Comparison of ENCODE assay signal across 1 cellular context in the genomic region with DNA sequence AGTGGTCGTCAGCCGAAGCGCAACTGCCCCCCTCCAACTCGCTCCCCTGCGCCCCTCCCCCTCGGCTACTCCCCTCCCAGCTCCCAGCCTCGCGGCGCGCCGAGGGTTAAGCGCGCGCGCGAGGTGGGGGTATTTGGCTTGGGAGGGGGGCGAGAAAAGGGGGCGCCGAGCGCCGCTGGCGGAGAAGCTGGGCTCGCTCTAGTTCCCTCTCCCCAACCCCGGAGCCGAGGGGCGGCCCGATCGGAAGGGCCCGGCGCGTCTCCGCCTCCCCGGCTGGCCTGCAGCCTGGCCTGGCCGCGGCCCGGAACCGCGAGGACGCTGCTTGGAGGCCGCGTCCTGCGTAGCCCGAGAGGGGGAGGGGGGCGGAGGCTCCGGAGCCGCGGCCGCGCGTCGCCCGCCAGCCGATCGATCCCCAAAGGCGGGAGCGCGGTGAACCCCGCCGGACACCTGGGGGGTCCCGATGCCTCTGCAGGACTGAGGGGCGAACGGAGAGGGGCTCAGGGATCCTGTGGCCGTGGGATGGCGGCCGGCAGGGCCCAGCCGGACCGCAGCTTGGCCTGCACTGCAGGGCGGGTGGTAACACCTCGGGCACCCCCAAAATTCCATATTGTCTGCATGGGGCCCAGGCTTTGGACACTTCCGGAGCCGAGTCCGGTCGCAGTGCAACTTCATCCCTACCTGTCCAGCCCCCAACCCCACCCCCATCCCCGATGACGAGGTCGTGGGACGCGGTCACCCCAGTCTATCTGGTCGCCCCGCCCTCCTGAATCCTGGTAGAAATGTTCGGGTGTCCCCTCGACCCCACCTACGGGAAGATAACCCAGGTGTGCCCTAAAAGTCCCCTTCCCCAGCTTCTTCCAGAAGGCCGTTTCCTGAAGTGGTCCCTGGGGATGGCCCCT.
TF ChIP-seq lines count a peak whose summit lies in the region.

No MANE protein-coding gene starts in this region.

TF ChIP-seq in HepG2, 621 proteins besides CTCF, POLR2A, EP300 and RAD21 (continued from another document and continues in another):
- TF ChIP-seq, protein P1, sequence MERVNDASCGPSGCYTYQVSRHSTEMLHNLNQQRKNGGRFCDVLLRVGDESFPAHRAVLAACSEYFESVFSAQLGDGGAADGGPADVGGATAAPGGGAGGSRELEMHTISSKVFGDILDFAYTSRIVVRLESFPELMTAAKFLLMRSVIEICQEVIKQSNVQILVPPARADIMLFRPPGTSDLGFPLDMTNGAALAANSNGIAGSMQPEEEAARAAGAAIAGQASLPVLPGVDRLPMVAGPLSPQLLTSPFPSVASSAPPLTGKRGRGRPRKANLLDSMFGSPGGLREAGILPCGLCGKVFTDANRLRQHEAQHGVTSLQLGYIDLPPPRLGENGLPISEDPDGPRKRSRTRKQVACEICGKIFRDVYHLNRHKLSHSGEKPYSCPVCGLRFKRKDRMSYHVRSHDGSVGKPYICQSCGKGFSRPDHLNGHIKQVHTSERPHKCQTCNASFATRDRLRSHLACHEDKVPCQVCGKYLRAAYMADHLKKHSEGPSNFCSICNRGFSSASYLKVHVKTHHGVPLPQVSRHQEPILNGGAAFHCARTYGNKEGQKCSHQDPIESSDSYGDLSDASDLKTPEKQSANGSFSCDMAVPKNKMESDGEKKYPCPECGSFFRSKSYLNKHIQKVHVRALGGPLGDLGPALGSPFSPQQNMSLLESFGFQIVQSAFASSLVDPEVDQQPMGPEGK (CRISPR knock-in tag; IDR thresholded peaks at IDR 0.05) = peak; percentile 85
- TF ChIP-seq IKZF1 (IDR thresholded peaks at IDR 0.05) (no peak), ZNF614 (CRISPR knock-in tag; IDR thresholded peaks at IDR 0.05; ENCODE audit: borderline replicate concordance) (no peak), KDM6A (CRISPR knock-in tag; IDR thresholded peaks at IDR 0.05; ENCODE audit: low read depth) (no peak; the same call in 1 of the 2 replicates), NKX3-1 (CRISPR knock-in tag; IDR thresholded peaks at IDR 0.05) (no peak), SMAD1 (CRISPR knock-in tag; IDR thresholded peaks at IDR 0.05; ENCODE audit: borderline replicate concordance, low read depth) (peak; percentile 49; the same call in 1 of the 2 replicates), LCORL (IDR thresholded peaks at IDR 0.05) (0 out of 2 replicates have a peak, but pooled peaks have one; percentile 9), LCORL (CRISPR knock-in tag; IDR thresholded peaks at IDR 0.05) (peak; percentile 89), ZC3H13 (CRISPR knock-in tag; IDR thresholded peaks at IDR 0.05) (peak; percentile 77), NCOA2 (CRISPR knock-in tag; IDR thresholded peaks at IDR 0.05) (peak; percentile 45; the same call in 1 of the 2 replicates), ZMAT3 (CRISPR knock-in tag; conservative IDR thresholded peaks at IDR 0.05) (peak; percentile 92), SIN3B (IDR thresholded peaks at IDR 0.05; ENCODE audit: low read length) (no peak), SMAD3 (CRISPR knock-in tag; IDR thresholded peaks at IDR 0.05) (no peak), ZMYM2 (CRISPR knock-in tag; IDR thresholded peaks at IDR 0.05) (no peak), SP4 (CRISPR knock-in tag; IDR thresholded peaks at IDR 0.05) (no peak; the same call in 1 of the 2 replicates), ZNF703 (CRISPR knock-in tag; IDR thresholded peaks at IDR 0.05; ENCODE audit: borderline replicate concordance) (peak; percentile 63; the same call in 1 of the 2 replicates), RBAK (CRISPR knock-in tag; IDR thresholded peaks at IDR 0.05) (no peak), STAT5B (CRISPR knock-in tag; IDR thresholded peaks at IDR 0.05) (no peak), NBN (conservative IDR thresholded peaks at IDR 0.05) (no peak), GPN1 (CRISPR knock-in tag; IDR thresholded peaks at IDR 0.05; ENCODE audit: borderline replicate concordance) (no peak), NPAS2 (CRISPR knock-in tag; IDR thresholded peaks at IDR 0.05; ENCODE audit: borderline replicate concordance) (no peak), EHMT2 (IDR thresholded peaks at IDR 0.05; ENCODE audit: borderline replicate concordance, low read depth, low read length) (no peak), ATF7 (IDR thresholded peaks at IDR 0.05) (no peak), ATF7 (CRISPR knock-in tag; IDR thresholded peaks at IDR 0.05) (no peak)
- TF ChIP-seq, protein P2, sequence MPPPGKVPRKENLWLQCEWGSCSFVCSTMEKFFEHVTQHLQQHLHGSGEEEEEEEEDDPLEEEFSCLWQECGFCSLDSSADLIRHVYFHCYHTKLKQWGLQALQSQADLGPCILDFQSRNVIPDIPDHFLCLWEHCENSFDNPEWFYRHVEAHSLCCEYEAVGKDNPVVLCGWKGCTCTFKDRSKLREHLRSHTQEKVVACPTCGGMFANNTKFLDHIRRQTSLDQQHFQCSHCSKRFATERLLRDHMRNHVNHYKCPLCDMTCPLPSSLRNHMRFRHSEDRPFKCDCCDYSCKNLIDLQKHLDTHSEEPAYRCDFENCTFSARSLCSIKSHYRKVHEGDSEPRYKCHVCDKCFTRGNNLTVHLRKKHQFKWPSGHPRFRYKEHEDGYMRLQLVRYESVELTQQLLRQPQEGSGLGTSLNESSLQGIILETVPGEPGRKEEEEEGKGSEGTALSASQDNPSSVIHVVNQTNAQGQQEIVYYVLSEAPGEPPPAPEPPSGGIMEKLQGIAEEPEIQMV (CRISPR knock-in tag; IDR thresholded peaks at IDR 0.05; ENCODE audit: low read depth) = peak; percentile 76; the same call in 1 of the 2 replicates
- TF ChIP-seq, protein P3, sequence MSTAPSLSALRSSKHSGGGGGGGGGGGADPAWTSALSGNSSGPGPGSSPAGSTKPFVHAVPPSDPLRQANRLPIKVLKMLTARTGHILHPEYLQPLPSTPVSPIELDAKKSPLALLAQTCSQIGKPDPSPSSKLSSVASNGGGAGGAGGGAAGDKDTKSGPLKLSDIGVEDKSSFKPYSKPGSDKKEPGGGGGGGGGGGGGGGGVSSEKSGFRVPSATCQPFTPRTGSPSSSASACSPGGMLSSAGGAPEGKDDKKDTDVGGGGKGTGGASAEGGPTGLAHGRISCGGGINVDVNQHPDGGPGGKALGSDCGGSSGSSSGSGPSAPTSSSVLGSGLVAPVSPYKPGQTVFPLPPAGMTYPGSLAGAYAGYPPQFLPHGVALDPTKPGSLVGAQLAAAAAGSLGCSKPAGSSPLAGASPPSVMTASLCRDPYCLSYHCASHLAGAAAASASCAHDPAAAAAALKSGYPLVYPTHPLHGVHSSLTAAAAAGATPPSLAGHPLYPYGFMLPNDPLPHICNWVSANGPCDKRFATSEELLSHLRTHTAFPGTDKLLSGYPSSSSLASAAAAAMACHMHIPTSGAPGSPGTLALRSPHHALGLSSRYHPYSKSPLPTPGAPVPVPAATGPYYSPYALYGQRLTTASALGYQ (CRISPR knock-in tag; IDR thresholded peaks at IDR 0.05) = no peak; the same call in 1 of the 2 replicates
- TF ChIP-seq, protein P4, sequence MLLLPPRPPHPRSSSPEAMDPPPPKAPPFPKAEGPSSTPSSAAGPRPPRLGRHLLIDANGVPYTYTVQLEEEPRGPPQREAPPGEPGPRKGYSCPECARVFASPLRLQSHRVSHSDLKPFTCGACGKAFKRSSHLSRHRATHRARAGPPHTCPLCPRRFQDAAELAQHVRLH (CRISPR knock-in tag; IDR thresholded peaks at IDR 0.05; ENCODE audit: borderline replicate concordance, low read depth) = 0 out of 2 replicates have a peak, but pooled peaks have one; percentile 84
- TF ChIP-seq, protein P5, sequence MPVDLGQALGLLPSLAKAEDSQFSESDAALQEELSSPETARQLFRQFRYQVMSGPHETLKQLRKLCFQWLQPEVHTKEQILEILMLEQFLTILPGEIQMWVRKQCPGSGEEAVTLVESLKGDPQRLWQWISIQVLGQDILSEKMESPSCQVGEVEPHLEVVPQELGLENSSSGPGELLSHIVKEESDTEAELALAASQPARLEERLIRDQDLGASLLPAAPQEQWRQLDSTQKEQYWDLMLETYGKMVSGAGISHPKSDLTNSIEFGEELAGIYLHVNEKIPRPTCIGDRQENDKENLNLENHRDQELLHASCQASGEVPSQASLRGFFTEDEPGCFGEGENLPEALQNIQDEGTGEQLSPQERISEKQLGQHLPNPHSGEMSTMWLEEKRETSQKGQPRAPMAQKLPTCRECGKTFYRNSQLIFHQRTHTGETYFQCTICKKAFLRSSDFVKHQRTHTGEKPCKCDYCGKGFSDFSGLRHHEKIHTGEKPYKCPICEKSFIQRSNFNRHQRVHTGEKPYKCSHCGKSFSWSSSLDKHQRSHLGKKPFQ (CRISPR knock-in tag; IDR thresholded peaks at IDR 0.05; ENCODE audit: insufficient replicate concordance) = peak; percentile 24
- TF ChIP-seq, protein P6, sequence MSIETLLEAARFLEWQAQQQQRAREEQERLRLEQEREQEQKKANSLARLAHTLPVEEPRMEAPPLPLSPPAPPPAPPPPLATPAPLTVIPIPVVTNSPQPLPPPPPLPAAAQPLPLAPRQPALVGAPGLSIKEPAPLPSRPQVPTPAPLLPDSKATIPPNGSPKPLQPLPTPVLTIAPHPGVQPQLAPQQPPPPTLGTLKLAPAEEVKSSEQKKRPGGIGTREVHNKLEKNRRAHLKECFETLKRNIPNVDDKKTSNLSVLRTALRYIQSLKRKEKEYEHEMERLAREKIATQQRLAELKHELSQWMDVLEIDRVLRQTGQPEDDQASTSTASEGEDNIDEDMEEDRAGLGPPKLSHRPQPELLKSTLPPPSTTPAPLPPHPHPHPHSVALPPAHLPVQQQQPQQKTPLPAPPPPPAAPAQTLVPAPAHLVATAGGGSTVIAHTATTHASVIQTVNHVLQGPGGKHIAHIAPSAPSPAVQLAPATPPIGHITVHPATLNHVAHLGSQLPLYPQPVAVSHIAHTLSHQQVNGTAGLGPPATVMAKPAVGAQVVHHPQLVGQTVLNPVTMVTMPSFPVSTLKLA (IDR thresholded peaks at IDR 0.05) = no peak
- TF ChIP-seq, protein P7, sequence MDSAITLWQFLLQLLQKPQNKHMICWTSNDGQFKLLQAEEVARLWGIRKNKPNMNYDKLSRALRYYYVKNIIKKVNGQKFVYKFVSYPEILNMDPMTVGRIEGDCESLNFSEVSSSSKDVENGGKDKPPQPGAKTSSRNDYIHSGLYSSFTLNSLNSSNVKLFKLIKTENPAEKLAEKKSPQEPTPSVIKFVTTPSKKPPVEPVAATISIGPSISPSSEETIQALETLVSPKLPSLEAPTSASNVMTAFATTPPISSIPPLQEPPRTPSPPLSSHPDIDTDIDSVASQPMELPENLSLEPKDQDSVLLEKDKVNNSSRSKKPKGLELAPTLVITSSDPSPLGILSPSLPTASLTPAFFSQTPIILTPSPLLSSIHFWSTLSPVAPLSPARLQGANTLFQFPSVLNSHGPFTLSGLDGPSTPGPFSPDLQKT (CRISPR knock-in tag; IDR thresholded peaks at IDR 0.05; ENCODE audit: borderline replicate concordance) = no peak
- TF ChIP-seq, protein P8, sequence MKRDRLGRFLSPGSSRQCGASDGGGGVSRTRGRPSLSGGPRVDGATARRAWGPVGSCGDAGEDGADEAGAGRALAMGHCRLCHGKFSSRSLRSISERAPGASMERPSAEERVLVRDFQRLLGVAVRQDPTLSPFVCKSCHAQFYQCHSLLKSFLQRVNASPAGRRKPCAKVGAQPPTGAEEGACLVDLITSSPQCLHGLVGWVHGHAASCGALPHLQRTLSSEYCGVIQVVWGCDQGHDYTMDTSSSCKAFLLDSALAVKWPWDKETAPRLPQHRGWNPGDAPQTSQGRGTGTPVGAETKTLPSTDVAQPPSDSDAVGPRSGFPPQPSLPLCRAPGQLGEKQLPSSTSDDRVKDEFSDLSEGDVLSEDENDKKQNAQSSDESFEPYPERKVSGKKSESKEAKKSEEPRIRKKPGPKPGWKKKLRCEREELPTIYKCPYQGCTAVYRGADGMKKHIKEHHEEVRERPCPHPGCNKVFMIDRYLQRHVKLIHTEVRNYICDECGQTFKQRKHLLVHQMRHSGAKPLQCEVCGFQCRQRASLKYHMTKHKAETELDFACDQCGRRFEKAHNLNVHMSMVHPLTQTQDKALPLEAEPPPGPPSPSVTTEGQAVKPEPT (CRISPR knock-in tag; IDR thresholded peaks at IDR 0.05; ENCODE audit: low read depth) = peak; percentile 49; the same call in 1 of the 2 replicates
- TF ChIP-seq, protein P9, sequence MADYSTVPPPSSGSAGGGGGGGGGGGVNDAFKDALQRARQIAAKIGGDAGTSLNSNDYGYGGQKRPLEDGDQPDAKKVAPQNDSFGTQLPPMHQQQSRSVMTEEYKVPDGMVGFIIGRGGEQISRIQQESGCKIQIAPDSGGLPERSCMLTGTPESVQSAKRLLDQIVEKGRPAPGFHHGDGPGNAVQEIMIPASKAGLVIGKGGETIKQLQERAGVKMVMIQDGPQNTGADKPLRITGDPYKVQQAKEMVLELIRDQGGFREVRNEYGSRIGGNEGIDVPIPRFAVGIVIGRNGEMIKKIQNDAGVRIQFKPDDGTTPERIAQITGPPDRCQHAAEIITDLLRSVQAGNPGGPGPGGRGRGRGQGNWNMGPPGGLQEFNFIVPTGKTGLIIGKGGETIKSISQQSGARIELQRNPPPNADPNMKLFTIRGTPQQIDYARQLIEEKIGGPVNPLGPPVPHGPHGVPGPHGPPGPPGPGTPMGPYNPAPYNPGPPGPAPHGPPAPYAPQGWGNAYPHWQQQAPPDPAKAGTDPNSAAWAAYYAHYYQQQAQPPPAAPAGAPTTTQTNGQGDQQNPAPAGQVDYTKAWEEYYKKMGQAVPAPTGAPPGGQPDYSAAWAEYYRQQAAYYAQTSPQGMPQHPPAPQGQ (CRISPR knock-in tag; IDR thresholded peaks at IDR 0.05; ENCODE audit: borderline replicate concordance) = no peak
- TF ChIP-seq, protein P10, sequence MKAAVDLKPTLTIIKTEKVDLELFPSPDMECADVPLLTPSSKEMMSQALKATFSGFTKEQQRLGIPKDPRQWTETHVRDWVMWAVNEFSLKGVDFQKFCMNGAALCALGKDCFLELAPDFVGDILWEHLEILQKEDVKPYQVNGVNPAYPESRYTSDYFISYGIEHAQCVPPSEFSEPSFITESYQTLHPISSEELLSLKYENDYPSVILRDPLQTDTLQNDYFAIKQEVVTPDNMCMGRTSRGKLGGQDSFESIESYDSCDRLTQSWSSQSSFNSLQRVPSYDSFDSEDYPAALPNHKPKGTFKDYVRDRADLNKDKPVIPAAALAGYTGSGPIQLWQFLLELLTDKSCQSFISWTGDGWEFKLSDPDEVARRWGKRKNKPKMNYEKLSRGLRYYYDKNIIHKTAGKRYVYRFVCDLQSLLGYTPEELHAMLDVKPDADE (CRISPR knock-in tag; IDR thresholded peaks at IDR 0.05) = no peak
- TF ChIP-seq, protein P11, sequence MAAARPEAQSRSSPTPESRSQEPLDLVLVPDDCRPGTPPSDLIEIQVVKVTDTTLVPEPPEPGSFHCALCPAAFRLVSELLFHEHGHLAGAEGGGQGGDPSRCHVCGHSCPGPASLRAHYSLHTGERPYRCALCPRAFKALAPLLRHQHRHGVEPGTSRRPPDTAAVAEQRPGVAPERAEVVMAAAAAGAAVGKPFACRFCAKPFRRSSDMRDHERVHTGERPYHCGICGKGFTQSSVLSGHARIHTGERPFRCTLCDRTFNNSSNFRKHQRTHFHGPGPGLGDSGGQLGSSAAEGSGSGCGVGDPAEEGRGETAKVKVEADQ (CRISPR knock-in tag; IDR thresholded peaks at IDR 0.05; ENCODE audit: borderline replicate concordance) = peak; percentile 45; the same call in 1 of the 2 replicates
